Comparison of ENCODE assay signal across 8 cellular contexts in genomic region chr2:131753640-131754561, GRCh38.
"Had no signal": no experiment of that assay in that cellular context is flagged by ENCODE, and none has a peak within 500 bp of the region (broad histone marks: within the 10 kb centered on the region; RNA-seq: fewer than 3 reads in every experiment).

No MANE protein-coding gene starts in this region.

- ATAC-seq: HCT116 had no signal

- DNase-seq: GM23248, GOT3, H7 had no signal

- H3K4me1 Mint-ChIP-seq: IgD-negative memory B cell had no signal

- H3K27ac ChIP-seq: GM23248, HL-60 had no signal

- H3K9me3 Mint-ChIP-seq: IgD-negative memory B cell had no signal

- H3K9ac ChIP-seq: GM23248 had no signal

- FAIRE-seq: HepG2 had no signal

- H3K36me3 Mint-ChIP-seq: IgD-negative memory B cell had no signal

- H3K9me3 ChIP-seq: HAP-1 had no signal

- H3K27me3 Mint-ChIP-seq: IgD-negative memory B cell had no signal

- H3K4me3 Mint-ChIP-seq: IgD-negative memory B cell had no signal

- H3K4me1 ChIP-seq: HAP-1 had no signal

- H3K4me3 ChIP-seq: GM23248, HAP-1 had no signal

- H2AFZ ChIP-seq: GM23248 had no signal

- H3K36me3 ChIP-seq: HAP-1 had no signal
